In genomic region chr11:65498042-65498726, GRCh38 we compare ENCODE assay signal across 8 cellular contexts. TPM values are rescaled to one million over a fixed set of nuclear protein-coding genes. Genes with fewer than 3 reads are reported as not detected.
A peak's percentile ranks its signal among the peaks of the same experiment; 100 is the strongest.
DNase-seq lines count a peak whose midpoint lies in the region; ATAC-seq and TF ChIP-seq lines count a peak whose summit lies in the region.

No MANE protein-coding gene starts in this region.

- H3K4me1 Mint-ChIP-seq in activated T-cell treated with anti-CD3 and anti-CD28 coated beads, Interleukin-2, amount 50 U/mL, for 72 hours (ENCODE audit: low read depth): peaks cover 38% of the 10 kb centered on the region

- H3K27me3 ChIP-seq in gastroesophageal sphincter: no peaks in the 10 kb centered on the region
- no peaks in the 10 kb centered on the region for H3K27me3 ChIP-seq in prostate gland (replicated peaks; ENCODE audit: insufficient read depth)

- H3K9me3 ChIP-seq in gastroesophageal sphincter: no peaks in the 10 kb centered on the region
- no peaks in the 10 kb centered on the region for H3K9me3 ChIP-seq in prostate gland

- TF ChIP-seq CTCF in gastroesophageal sphincter (IDR thresholded peaks at IDR 0.05) (no peak), prostate gland (IDR thresholded peaks at IDR 0.05) (no peak), GM13976 (IDR thresholded peaks at IDR 0.05; ENCODE audit: borderline replicate concordance, control extremely low read depth, extremely low read depth, insufficient read depth, missing control alignments) (no peak)

- H3K4me1 ChIP-seq in gastroesophageal sphincter (peaks cover 6 to 40% (median 27%) of the 10 kb centered on the region in 3 donors), prostate gland (replicated peaks) (peaks cover 21% of the 10 kb centered on the region)

- peak overlapping the region; percentile 74 to 97 for H3K4me3 ChIP-seq in gastroesophageal sphincter
- H3K4me3 ChIP-seq in prostate gland: peak overlapping the region; percentile 80 to 88

- TF ChIP-seq EP300 in gastroesophageal sphincter (IDR thresholded peaks at IDR 0.05): no peak

- intact Hi-C loops in prostate gland (cut with DNase I): loop anchor here (2.0 kb wide), 2 partner anchors 25 to 79 kb away; no protein-coding TSS in a partner anchor

- H3K36me3 ChIP-seq in gastroesophageal sphincter: peaks cover 7 to 20% of the 10 kb centered on the region in 2 donors
- peaks cover 9% of the 10 kb centered on the region in 2 donors for H3K36me3 ChIP-seq in prostate gland

- 0 to 5% methylated on average over 11 of the region's 24 CpGs for WGBS in gastroesophageal sphincter (ENCODE audit: low coverage in 1 of 2), 2 donors
- WGBS in prostate gland: 4% methylated on average over 24 of the region's 24 CpGs

- H3K27me3 Mint-ChIP-seq in activated T-cell treated with anti-CD3 and anti-CD28 coated beads, Interleukin-2, amount 50 U/mL, for 72 hours (ENCODE audit: low read depth): no peaks in the 10 kb centered on the region

- TF ChIP-seq POLR2A in gastroesophageal sphincter (IDR thresholded peaks at IDR 0.05): no peak
- TF ChIP-seq POLR2A in prostate gland (IDR thresholded peaks at IDR 0.05): no peak

- no peak overlapping the region for H3K4me3 Mint-ChIP-seq in activated T-cell treated with anti-CD3 and anti-CD28 coated beads, Interleukin-2, amount 50 U/mL, for 72 hours

- DNase-seq in activated gamma-delta T cell treated with Interleukin-2 at 50 U/mL for 16 hours: peak; percentile 59
- DNase-seq in activated gamma-delta T cell (lab: John Stamatoyannopoulos, UW): no peak
- DNase-seq in NOMO-1 treated with dmso at 0.1 percent for 144 hours (lab: John Stamatoyannopoulos, UW; ENCODE audit: unreplicated experiment): peak; percentile 40
- peak; percentile 72 to 77 for DNase-seq in activated T-cell treated with anti-CD3 and anti-CD28 coated beads, Interleukin-2, amount 50 U/mL, for 72 hours
- DNase-seq in prostate gland (ENCODE audit: low spot score): no peak
- DNase-seq in GM13976 (ENCODE audit: low spot score): no peak

- no peaks in the 10 kb centered on the region for H3K9me3 Mint-ChIP-seq in activated T-cell treated with anti-CD3 and anti-CD28 coated beads, Interleukin-2, amount 50 U/mL, for 72 hours

- peak overlapping the region; percentile 96 to 100 (median 98) for H3K27ac ChIP-seq in gastroesophageal sphincter
- peak overlapping the region; percentile 98 to 100 for H3K27ac ChIP-seq in prostate gland

- ATAC-seq in activated T-cell treated with anti-CD3 and anti-CD28 coated beads, Interleukin-2, amount 50 U/mL, for 72 hours (replicated peaks in 1 of 2): peak; percentile 8 to 14
- ATAC-seq in gastroesophageal sphincter: no peak
- ATAC-seq in GM21825 (IDR thresholded peaks at IDR 0.05; ENCODE audit: unreplicated experiment): no peak

- in situ Hi-C loops in GM13976 (cut with MboI; ENCODE audit: low sequenced_read_pairs, unreplicated experiment): loop anchor here (5.0 kb wide), 1 partner anchor 66 kb away; no protein-coding TSS in a partner anchor

- no peak overlapping the region for H3K27ac Mint-ChIP-seq in activated T-cell treated with anti-CD3 and anti-CD28 coated beads, Interleukin-2, amount 50 U/mL, for 72 hours

- peaks cover 0 to 18% of the 10 kb centered on the region in 2 donors for H3K36me3 Mint-ChIP-seq in activated T-cell treated with anti-CD3 and anti-CD28 coated beads, Interleukin-2, amount 50 U/mL, for 72 hours (ENCODE audit: insufficient read depth in 2 of 2)

RNA-seq across cellular contexts. Expression of gene MALAT1, which starts 0.7 kb away (rescaled TPM):
- over 10,000 TPM in 1 of 2 donors, 1,000 to 10,000 TPM in 1; 8,391 to 13,279 TPM for total RNA-seq in activated T-cell treated with anti-CD3 and anti-CD28 coated beads, Interleukin-2, amount 50 U/mL, for 72 hours
- total RNA-seq in gastroesophageal sphincter (over 10,000 TPM in 2 of 4 donors, 1,000 to 10,000 TPM in 2; 2,194 to 20,520 (median 8,164) TPM), prostate gland (1,000 to 10,000 TPM; 5,964 to 9,097 TPM)

RNA-seq across cellular contexts. Expression of gene SCYL1, which starts 26.7 kb away (rescaled TPM):
- 10 to 100 TPM; 77.9 to 83.4 TPM for total RNA-seq in activated T-cell treated with anti-CD3 and anti-CD28 coated beads, Interleukin-2, amount 50 U/mL, for 72 hours
- 10 to 100 TPM; 70.6 to 97.6 (median 89.2) TPM for total RNA-seq in gastroesophageal sphincter
- 100 to 1,000 TPM; 125 to 177 TPM for total RNA-seq in prostate gland

RNA-seq across cellular contexts. Expression of gene LTBP3, which starts 60.0 kb away (rescaled TPM):
- total RNA-seq in activated T-cell treated with anti-CD3 and anti-CD28 coated beads, Interleukin-2, amount 50 U/mL, for 72 hours: 100 to 1,000 TPM; 106 TPM
- 100 to 1,000 TPM in 3 of 4 donors, 10 to 100 TPM in 1; 90.6 to 173 (median 139) TPM for total RNA-seq in gastroesophageal sphincter
- 100 to 1,000 TPM; 220 to 234 TPM for total RNA-seq in prostate gland

Comparison
In these comparisons a context has a peak if more than half of its experiments do, and no peak if none do; other contexts are left out.
1. DNase-seq: peak in activated gamma-delta T cell treated with Interleukin-2 at 50 U/mL for 16 hours (single experiment), NOMO-1 treated with dmso at 0.1 percent for 144 hours (single experiment) and activated T-cell treated with anti-CD3 and anti-CD28 coated beads, Interleukin-2, amount 50 U/mL, for 72 hours (2 of 2); none in activated gamma-delta T cell (single experiment), prostate gland (single experiment) and GM13976 (single experiment).
2. ATAC-seq: peak in activated T-cell treated with anti-CD3 and anti-CD28 coated beads, Interleukin-2, amount 50 U/mL, for 72 hours (2 of 2); none in gastroesophageal sphincter (single experiment) and GM21825 (single experiment).